7 cellular contexts compared by ENCODE assay signal in genomic region chr5:172412724-172413260, GRCh38. TPM values are rescaled to one million over a fixed set of nuclear protein-coding genes. Genes with fewer than 3 reads are reported as not detected.
DNase-seq lines count a peak whose midpoint lies in the region; ATAC-seq and TF ChIP-seq lines count a peak whose summit lies in the region.

No MANE protein-coding gene starts in this region.

- in situ Hi-C loops in GM13976 (cut with MboI; ENCODE audit: low sequenced_read_pairs, unreplicated experiment) = no loop called here

- peak overlapping the region; percentile 32 for H3K27ac ChIP-seq in KOPT-K1 (ENCODE audit: low read depth, low read length, poor library complexity, severe bottlenecking)

- no peaks in the 10 kb centered on the region for H3K36me3 Mint-ChIP-seq in activated T-helper 17 cell treated with anti-CD3 and anti-CD28 coated beads, Interleukin-2, amount 50 U/mL, for 72 hours (ENCODE audit: low read depth)

- peaks cover 16% of the 10 kb centered on the region for H3K4me1 Mint-ChIP-seq in activated T-helper 17 cell treated with anti-CD3 and anti-CD28 coated beads, Interleukin-2, amount 50 U/mL, for 72 hours

- H3K27me3 Mint-ChIP-seq in activated T-helper 17 cell treated with anti-CD3 and anti-CD28 coated beads, Interleukin-2, amount 50 U/mL, for 72 hours = peaks cover 20% of the 10 kb centered on the region

- H3K36me3 ChIP-seq in KOPT-K1 (ENCODE audit: insufficient read depth, low read length) = no peaks in the 10 kb centered on the region

- intact Hi-C loops in left cardiac atrium (cut with DNase I) = no loop called here

- DNase-seq in left cardiac atrium (peak; percentile 92), GM13976 (ENCODE audit: low spot score) (no peak), NCI-H1436 (lab: John Stamatoyannopoulos, UW) (no peak), NCI-H2107 treated with DMSO at 0.1 percent for 48 hours (lab: John Stamatoyannopoulos, UW; ENCODE audit: unreplicated experiment) (no peak)
- DNase-seq in stimulated activated CD8-positive, alpha-beta memory T cell treated with anti-CD3 and anti-CD28 coated beads, Interleukin-4, amount 100 ng/mL, for 48 hours = peak; percentile 35

- no peaks in the 10 kb centered on the region for H3K9me3 ChIP-seq in KOPT-K1 (ENCODE audit: insufficient read depth, low read length, poor library complexity, severe bottlenecking)

- H3K27ac Mint-ChIP-seq in activated T-helper 17 cell treated with anti-CD3 and anti-CD28 coated beads, Interleukin-2, amount 50 U/mL, for 72 hours = peak overlapping the region; percentile 58

- peak; percentile 52 for ATAC-seq in activated T-helper 17 cell treated with anti-CD3 and anti-CD28 coated beads, Interleukin-2, amount 50 U/mL, for 72 hours (replicated peaks)
- peak; percentile 76 to 82 for ATAC-seq in left cardiac atrium

- no peaks in the 10 kb centered on the region for H3K9me3 Mint-ChIP-seq in activated T-helper 17 cell treated with anti-CD3 and anti-CD28 coated beads, Interleukin-2, amount 50 U/mL, for 72 hours

- peak overlapping the region; percentile 22 for H3K4me3 Mint-ChIP-seq in activated T-helper 17 cell treated with anti-CD3 and anti-CD28 coated beads, Interleukin-2, amount 50 U/mL, for 72 hours

- TF ChIP-seq CTCF in GM13976 (IDR thresholded peaks at IDR 0.05; ENCODE audit: borderline replicate concordance, control extremely low read depth, extremely low read depth, insufficient read depth, missing control alignments) = no peak

RNA-seq across cellular contexts. Expression of gene SH3PXD2B, which starts 41.5 kb away (rescaled TPM):
- under 1 TPM; 0.08 to 0.09 TPM for total RNA-seq in activated T-helper 17 cell treated with anti-CD3 and anti-CD28 coated beads, Interleukin-2, amount 50 U/mL, for 72 hours
- total RNA-seq in left cardiac atrium = 10 to 100 TPM in 1 of 2 donors, 1 to 10 TPM in 1; 10.0 to 15.3 TPM

Comparison
In these comparisons a context has a peak if more than half of its experiments do, and no peak if none do; other contexts are left out.
1. DNase-seq: peak in left cardiac atrium (single experiment) and stimulated activated CD8-positive, alpha-beta memory T cell treated with anti-CD3 and anti-CD28 coated beads, Interleukin-4, amount 100 ng/mL, for 48 hours (single experiment); none in GM13976 (single experiment), NCI-H1436 (single experiment) and NCI-H2107 treated with DMSO at 0.1 percent for 48 hours (single experiment).
2. RNA of gene SH3PXD2B, which starts 41.5 kb away (total RNA-seq): 10.0 to 15.3 TPM in left cardiac atrium; 0.08 to 0.09 TPM in activated T-helper 17 cell treated with anti-CD3 and anti-CD28 coated beads, Interleukin-2, amount 50 U/mL, for 72 hours; every median in the first group is over 10 times any median in the second.